In genomic region chr1:151009206-151009587, GRCh38 we compare ENCODE assay signal across 8 cellular contexts. TPM values are rescaled to one million over a fixed set of nuclear protein-coding genes. Genes with fewer than 3 reads are reported as not detected.
DNase-seq lines count a peak whose midpoint lies in the region; ATAC-seq and TF ChIP-seq lines count a peak whose summit lies in the region.

No MANE protein-coding gene starts in this region.

- H3K4me3 ChIP-seq in left ventricle myocardium inferior (peak overlapping the region; percentile 79), astrocyte of the cerebellum (ENCODE audit: low read depth, low read length) (peak overlapping the region; percentile 92), lower lobe of right lung (peak overlapping the region; percentile 78), uterus (peak overlapping the region; percentile 74 to 84)

- in situ Hi-C loops in astrocyte of the cerebellum (cut with HindIII; ENCODE audit: low sequenced_read_pairs), result no loop called here

- ATAC-seq in left cardiac atrium (no peak), lower lobe of right lung (no peak), HG03025 (IDR thresholded peaks at IDR 0.05; ENCODE audit: low FRiP score, unreplicated experiment) (no peak)

- intact Hi-C loops in left ventricle myocardium inferior (cut with micrococcal nuclease), result loop anchor here (10.0 kb wide), 1 partner anchor 56 kb away; the partner anchor contains the start of gene MLLT11
- intact Hi-C loops in left cardiac atrium (cut with DNase I), result loop anchor here in 1 of 2 donors (10.0 kb wide), 1 partner anchor 46 kb away; the partner anchor contains the start of gene CDC42SE1
- intact Hi-C loops in lower lobe of right lung (cut with DNase I), result no loop called here
- intact Hi-C loops in uterus (cut with DNase I; ENCODE audit: low total_unique reads), result no loop called here

- TF ChIP-seq CTCF in left ventricle myocardium inferior (IDR thresholded peaks at IDR 0.05; ENCODE audit: borderline replicate concordance), result no peak
- no peak for TF ChIP-seq CTCF in astrocyte of the cerebellum (IDR thresholded peaks at IDR 0.05; ENCODE audit: low read depth, low read length, missing control alignments)
- no peak for TF ChIP-seq CTCF in lower lobe of right lung (IDR thresholded peaks at IDR 0.05)
- TF ChIP-seq CTCF in uterus (IDR thresholded peaks at IDR 0.05), result no peak

- H3K27me3 ChIP-seq in left ventricle myocardium inferior (ENCODE audit: low read depth) (no peaks in the 10 kb centered on the region), lower lobe of right lung (ENCODE audit: low read depth) (no peaks in the 10 kb centered on the region), uterus (no peaks in the 10 kb centered on the region)

- no peak for TF ChIP-seq POLR2A in uterus (IDR thresholded peaks at IDR 0.05)

- H3K36me3 ChIP-seq in left ventricle myocardium inferior (no peaks in the 10 kb centered on the region), lower lobe of right lung (no peaks in the 10 kb centered on the region), uterus (no peaks in the 10 kb centered on the region)

- H3K9me3 ChIP-seq in left ventricle myocardium inferior (replicated peaks) (no peaks in the 10 kb centered on the region), lower lobe of right lung (no peaks in the 10 kb centered on the region), uterus (no peaks in the 10 kb centered on the region)

- H3K27ac ChIP-seq in left ventricle myocardium inferior (replicated peaks) (peak overlapping the region; percentile 94), lower lobe of right lung (peak overlapping the region; percentile 91), uterus (peak overlapping the region; percentile 90 to 93)

- DNase-seq in left ventricle myocardium inferior (no peak), left cardiac atrium (no peak), astrocyte of the cerebellum (ENCODE audit: low read depth) (peak; percentile 81), lower lobe of right lung (no peak), uterus (no peak), NCI-H1436 treated with DMSO at 0.1 percent for 48 hours (lab: John Stamatoyannopoulos, UW) (no peak), HUDEP-2 (lab: John Stamatoyannopoulos, UW; ENCODE audit: unreplicated experiment in 76 of 76) (no peak)

- H3K4me1 ChIP-seq in left ventricle myocardium inferior (peaks cover 92% of the 10 kb centered on the region), lower lobe of right lung (peaks cover 78% of the 10 kb centered on the region), uterus (no peaks in the 10 kb centered on the region)

RNA-seq across cellular contexts. Expression of gene PRUNE1, which starts 0.9 kb away (rescaled TPM):
- 42.8 TPM for total RNA-seq in left ventricle myocardium inferior
- total RNA-seq in left cardiac atrium, result 10 to 100 TPM; 33.1 to 36.6 TPM
- total RNA-seq in lower lobe of right lung, result 21.4 TPM
- total RNA-seq in uterus, result 10 to 100 TPM in 3 of 4 donors, 1 to 10 TPM in 1; 10.0 to 26.4 (median 20.1) TPM

RNA-seq across cellular contexts. Expression of gene MINDY1, which starts 2.5 kb away (rescaled TPM):
- total RNA-seq in left ventricle myocardium inferior (44.3 TPM), left cardiac atrium (10 to 100 TPM; 32.2 to 36.2 TPM), lower lobe of right lung (27.8 TPM), uterus (10 to 100 TPM in 3 of 4 donors, 1 to 10 TPM in 1; 10.0 to 37.7 (median 24.6) TPM)

RNA-seq across cellular contexts. Expression of gene ANXA9, which starts 27.1 kb away (rescaled TPM):
- total RNA-seq in left ventricle myocardium inferior (0.14 TPM), left cardiac atrium (under 1 TPM; 0.15 to 0.44 TPM), lower lobe of right lung (0.68 TPM), uterus (10 to 100 TPM in 1 of 4 donors, 1 to 10 TPM in 3; 2.3 to 54.3 (median 6.2) TPM)

RNA-seq across cellular contexts. Expression of gene BNIPL, which starts 27.2 kb away (rescaled TPM):
- total RNA-seq in left ventricle myocardium inferior (0.47 TPM), left cardiac atrium (under 1 TPM; 0.15 to 0.16 TPM), lower lobe of right lung (8.2 TPM), uterus (under 1 TPM in 2 of 4 donors, not detected in 2; 0.24 to 0.55 TPM)

RNA-seq across cellular contexts. Expression of gene CERS2, which starts 34.6 kb away (rescaled TPM):
- total RNA-seq in left ventricle myocardium inferior, result 78.9 TPM
- total RNA-seq in left cardiac atrium, result 100 to 1,000 TPM in 1 of 2 donors, 10 to 100 TPM in 1; 72.0 to 105 TPM
- total RNA-seq in lower lobe of right lung, result 297 TPM
- total RNA-seq in uterus, result 100 to 1,000 TPM in 3 of 4 donors, 10 to 100 TPM in 1; 74.9 to 191 (median 147) TPM
